Comparison of ENCODE assay signal across 17 cellular contexts in genomic region chr20:56715309-56715708, GRCh38.
DNase-seq lines count a peak whose midpoint lies in the region; ATAC-seq and TF ChIP-seq lines count a peak whose summit lies in the region.
"Had no signal": no experiment of that assay in that cellular context is flagged by ENCODE, and none has a peak within 500 bp of the region (broad histone marks: within the 10 kb centered on the region; RNA-seq: fewer than 3 reads in every experiment).

No MANE protein-coding gene starts in this region.

- H3K36me3 Mint-ChIP-seq in GM23338 (ENCODE audit: low read depth): peaks cover 4% of the 10 kb centered on the region; the same call in 1 of the 3 replicates

- H3K27ac ChIP-seq in GM23338 (ENCODE audit: low read depth) (no peak overlapping the region), neuronal stem cell (replicated peaks; ENCODE audit: low read length) (no peak overlapping the region), tibial nerve (no peak overlapping the region)

- no peak overlapping the region for H2AK5ac ChIP-seq in neuronal stem cell (ENCODE audit: low read depth, low read length)

- DNase-seq in GM23338 (ENCODE audit: low spot score): peak; percentile 36
- no peak for DNase-seq in NT2/D1 (ENCODE audit: low read depth, low spot score)
- DNase-seq in iPS-NIHi7 (ENCODE audit: extremely low spot score): peak; percentile 54
- no peak for DNase-seq in neuronal stem cell (ENCODE audit: low spot score)
- DNase-seq in A172 (ENCODE audit: low spot score): no peak
- DNase-seq in NCI-H446 (lab: John Stamatoyannopoulos, UW): no peak
- DNase-seq in glomerular visceral epithelial cell (ENCODE audit: extremely low spot score): no peak
- no peak for DNase-seq in tibial nerve (ENCODE audit: low spot score in 2 of 2)
- DNase-seq: 8988T; C1 segment of cervical spinal cord; Calu3; CD4-positive, alpha-beta T cell; DMS 273 treated with DMSO at 0.1 percent for 48 hours; GOT3 had no signal

- no peak for TF ChIP-seq EP300 in tibial nerve (IDR thresholded peaks at IDR 0.05)

- H3K4me3 Mint-ChIP-seq in GM23338: no peak overlapping the region
- H3K4me3 Mint-ChIP-seq: B cell; CD4-positive, alpha-beta T cell had no signal

- H3K4me2 ChIP-seq in GM23338: peak overlapping the region; percentile 52; the same call in 1 of the 2 replicates
- peak overlapping the region; percentile 11 for H3K4me2 ChIP-seq in neuronal stem cell (ENCODE audit: insufficient read depth, low read length, poor library complexity, severe bottlenecking)

- no peak overlapping the region for H2BK120ac ChIP-seq in neuronal stem cell (ENCODE audit: low read depth, low read length)

- H3K27me3 ChIP-seq in GM23338 (ENCODE audit: insufficient read depth) (no peaks in the 10 kb centered on the region), NT2/D1 (ENCODE audit: insufficient read depth, insufficient read length) (no peaks in the 10 kb centered on the region), neuronal stem cell (ENCODE audit: control insufficient read depth in 3 of 3, insufficient read depth in 3 of 3, low read depth in 1 of 3, low read length in 3 of 3) (no peaks in the 10 kb centered on the region), tibial nerve (no peaks in the 10 kb centered on the region)

- no peaks in the 10 kb centered on the region for H3K36me3 ChIP-seq in GM23338 (ENCODE audit: insufficient read depth)
- no peaks in the 10 kb centered on the region for H3K36me3 ChIP-seq in NT2/D1 (ENCODE audit: insufficient read depth, insufficient read length, low read length)
- no peaks in the 10 kb centered on the region for H3K36me3 ChIP-seq in neuronal stem cell (replicated peaks in 1 of 2; ENCODE audit: control insufficient read depth in 2 of 2, insufficient read depth in 2 of 2, low read length in 2 of 2)
- no peaks in the 10 kb centered on the region for H3K36me3 ChIP-seq in tibial nerve

- TF ChIP-seq POLR2A in tibial nerve (IDR thresholded peaks at IDR 0.05): no peak

- H3K14ac ChIP-seq in neuronal stem cell (ENCODE audit: low read length): peak overlapping the region; percentile 47

- no peaks in the 10 kb centered on the region for H3K9me3 ChIP-seq in NT2/D1 (ENCODE audit: insufficient read depth, low read length)
- H3K9me3 ChIP-seq in neuronal stem cell (replicated peaks in 1 of 2; ENCODE audit: control insufficient read depth in 2 of 2, insufficient read depth in 1 of 2, low read depth in 1 of 2, low read length in 2 of 2): no peaks in the 10 kb centered on the region
- H3K9me3 ChIP-seq in tibial nerve: peaks cover 0 to 3% (median 0%) of the 10 kb centered on the region in 4 donors

- no CpG with 5 or more reads among the region's 10 CpGs for WGBS in neuronal stem cell (ENCODE audit: extremely low coverage in 2 of 2, insufficient read length in 2 of 2, insufficient replicate concordance in 1 of 2), 2 donors
- 46 to 52% methylated on average over 10 of the region's 10 CpGs for WGBS in tibial nerve, 2 donors

- peak overlapping the region; percentile 84 for H3K18ac ChIP-seq in neuronal stem cell (ENCODE audit: low read length)

- H3F3A ChIP-seq in GM23338 (replicated peaks; ENCODE audit: low read depth): no peaks in the 10 kb centered on the region

- H3K9me3 Mint-ChIP-seq in GM23338: peaks cover 8% of the 10 kb centered on the region; the same call in 1 of the 3 replicates

- H4K8ac ChIP-seq in neuronal stem cell (ENCODE audit: low read depth, low read length): peak overlapping the region; percentile 65

- H3K79me2 ChIP-seq in GM23338 (replicated peaks; ENCODE audit: insufficient read depth): no peaks in the 10 kb centered on the region

- H3K4me1 ChIP-seq in GM23338 (ENCODE audit: insufficient read depth): peaks cover 32% of the 10 kb centered on the region
- peaks cover 8% of the 10 kb centered on the region for H3K4me1 ChIP-seq in NT2/D1 (ENCODE audit: insufficient read depth, insufficient read length)
- peaks cover 0 to 5% of the 10 kb centered on the region in 2 donors for H3K4me1 ChIP-seq in neuronal stem cell (ENCODE audit: control insufficient read depth in 2 of 2, insufficient read depth in 1 of 2, low read depth in 1 of 2, low read length in 2 of 2)
- H3K4me1 ChIP-seq in tibial nerve: no peaks in the 10 kb centered on the region

- H3K27ac Mint-ChIP-seq in GM23338: no peak overlapping the region
- H3K27ac Mint-ChIP-seq: B cell; CD4-positive, alpha-beta T cell had no signal

- no peak overlapping the region for H3K4me3 ChIP-seq in GM23338
- H3K4me3 ChIP-seq in NT2/D1 (ENCODE audit: insufficient read length, low read depth): no peak overlapping the region
- no peak overlapping the region for H3K4me3 ChIP-seq in neuronal stem cell (ENCODE audit: low read length in 2 of 2)
- no peak overlapping the region for H3K4me3 ChIP-seq in tibial nerve
- H3K4me3 ChIP-seq: GM12878 had no signal

- H3K79me1 ChIP-seq in neuronal stem cell (ENCODE audit: low read depth, low read length): no peaks in the 10 kb centered on the region

- H3K9me2 ChIP-seq in GM23338 (ENCODE audit: insufficient read depth): no peaks in the 10 kb centered on the region

- peak overlapping the region; percentile 81 for H2BK15ac ChIP-seq in neuronal stem cell (ENCODE audit: low read length)

- peak overlapping the region; percentile 49 for H2BK5ac ChIP-seq in neuronal stem cell (ENCODE audit: low read length)

- no peak for TF ChIP-seq CTCF in GM23338 (conservative IDR thresholded peaks at IDR 0.05; ENCODE audit: low read depth in 2 of 2)
- TF ChIP-seq CTCF in tibial nerve (IDR thresholded peaks at IDR 0.05): no peak

- no peak overlapping the region for H3K23ac ChIP-seq in neuronal stem cell (ENCODE audit: low read depth, low read length, poor library complexity)

- H2AFZ ChIP-seq in GM23338 (peak overlapping the region; percentile 74; the same call in 1 of the 2 replicates), neuronal stem cell (ENCODE audit: low read length) (peak overlapping the region; percentile 40)

- peak overlapping the region; percentile 15 for H3K9ac ChIP-seq in NT2/D1 (ENCODE audit: insufficient read length, low read depth)
- no peak overlapping the region for H3K9ac ChIP-seq in neuronal stem cell (ENCODE audit: low read depth, low read length, poor library complexity)

- peaks cover 37% of the 10 kb centered on the region for H3K4me1 Mint-ChIP-seq in GM23338
- H3K4me1 Mint-ChIP-seq: B cell had no signal

- ATAC-seq in GM23338: peak; percentile 16; the same call in 1 of the 3 replicates
- ATAC-seq: GM12878, HCT116 had no signal

- no peak overlapping the region for H3K4ac ChIP-seq in neuronal stem cell (ENCODE audit: low read length)

- no peaks in the 10 kb centered on the region for H4K20me1 ChIP-seq in GM23338 (replicated peaks; ENCODE audit: insufficient read depth)

- no peak overlapping the region for H2BK12ac ChIP-seq in neuronal stem cell (ENCODE audit: low read length)

- no peak overlapping the region for H4K91ac ChIP-seq in neuronal stem cell (ENCODE audit: low read depth, low read length, poor library complexity)

- H3K27me3 Mint-ChIP-seq in GM23338 (ENCODE audit: insufficient read depth, low read depth, poor library complexity): peaks cover 19% of the 10 kb centered on the region

TF ChIP-seq in GM23338, 12 proteins besides CTCF, POLR2A, EP300 and RAD21:
- TF ChIP-seq, protein P1, sequence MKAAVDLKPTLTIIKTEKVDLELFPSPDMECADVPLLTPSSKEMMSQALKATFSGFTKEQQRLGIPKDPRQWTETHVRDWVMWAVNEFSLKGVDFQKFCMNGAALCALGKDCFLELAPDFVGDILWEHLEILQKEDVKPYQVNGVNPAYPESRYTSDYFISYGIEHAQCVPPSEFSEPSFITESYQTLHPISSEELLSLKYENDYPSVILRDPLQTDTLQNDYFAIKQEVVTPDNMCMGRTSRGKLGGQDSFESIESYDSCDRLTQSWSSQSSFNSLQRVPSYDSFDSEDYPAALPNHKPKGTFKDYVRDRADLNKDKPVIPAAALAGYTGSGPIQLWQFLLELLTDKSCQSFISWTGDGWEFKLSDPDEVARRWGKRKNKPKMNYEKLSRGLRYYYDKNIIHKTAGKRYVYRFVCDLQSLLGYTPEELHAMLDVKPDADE (IDR thresholded peaks at IDR 0.05): no peak
- TF ChIP-seq EZH2 (IDR thresholded peaks at IDR 0.05; ENCODE audit: low read depth, unreplicated experiment): no peak
- no peak for TF ChIP-seq ZNF114 (CRISPR knock-in tag; IDR thresholded peaks at IDR 0.05)
- no peak for TF ChIP-seq NANOG (IDR thresholded peaks at IDR 0.05; ENCODE audit: borderline replicate concordance)
- no peak for TF ChIP-seq POLR2AphosphoS5 (IDR thresholded peaks at IDR 0.05; ENCODE audit: low read depth)
- no peak for TF ChIP-seq CREB1 (CRISPR knock-in tag; IDR thresholded peaks at IDR 0.05; ENCODE audit: low read depth)
TF ChIP-seq in GM23338: peak in this region for 0.

Comparison
In these comparisons a context has a peak if more than half of its experiments do, and no peak if none do; other contexts are left out.
1. DNase-seq: peak in GM23338 (single experiment) and iPS-NIHi7 (single experiment); none in NT2/D1 (single experiment), neuronal stem cell (single experiment), A172 (single experiment), NCI-H446 (0 of 2), glomerular visceral epithelial cell (single experiment) and tibial nerve (0 of 2).